In the genomic region with DNA sequence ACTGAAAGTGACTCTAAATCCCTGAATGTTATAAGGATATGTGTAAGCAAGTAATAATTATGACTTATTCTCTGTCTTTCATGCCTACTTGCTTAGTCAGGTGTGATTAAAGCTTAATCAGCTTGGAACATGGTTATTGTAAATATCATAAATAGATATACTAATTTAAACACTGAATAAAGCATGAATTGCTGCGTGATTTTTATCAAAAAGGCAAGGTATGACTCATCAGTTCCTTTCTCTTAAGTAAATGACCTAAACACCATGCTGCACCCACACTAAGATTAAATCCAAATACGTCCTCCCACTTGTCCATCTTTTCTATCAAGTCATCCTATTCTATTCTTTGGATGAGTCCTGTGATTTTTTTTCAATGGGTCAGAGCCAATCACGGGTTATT, we compare ENCODE assay signal across 17 cellular contexts.
DNase-seq lines count a peak whose midpoint lies in the region; ATAC-seq and TF ChIP-seq lines count a peak whose summit lies in the region.
"Had no signal": no experiment of that assay in that cellular context is flagged by ENCODE, and none has a peak within 500 bp of the region (broad histone marks: within the 10 kb centered on the region; RNA-seq: fewer than 3 reads in every experiment).

No MANE protein-coding gene starts in this region.

- H3K27me3 Mint-ChIP-seq in Calu3 (ENCODE audit: unreplicated experiment) = no peaks in the 10 kb centered on the region
- peaks cover 2 to 12% (median 7%) of the 10 kb centered on the region in 3 donors for H3K27me3 Mint-ChIP-seq in immature natural killer cell (ENCODE audit: low read depth in 3 of 3)
- H3K27me3 Mint-ChIP-seq in type B pancreatic cell = no peaks in the 10 kb centered on the region
- H3K27me3 Mint-ChIP-seq: CD4-positive, CD25-positive, alpha-beta regulatory T cell had no signal

- H3K27ac Mint-ChIP-seq in Calu3 (ENCODE audit: unreplicated experiment) = peak overlapping the region; percentile 95
- H3K27ac Mint-ChIP-seq in immature natural killer cell = no peak overlapping the region
- H3K27ac Mint-ChIP-seq in type B pancreatic cell = no peak overlapping the region
- H3K27ac Mint-ChIP-seq: CD4-positive, CD25-positive, alpha-beta regulatory T cell had no signal

- in situ Hi-C loops in astrocyte of the spinal cord (cut with HindIII; ENCODE audit: low sequenced_read_pairs) = no loop called here

- H3K36me3 Mint-ChIP-seq in Calu3 (ENCODE audit: insufficient read depth, unreplicated experiment) (peaks cover 29% of the 10 kb centered on the region), immature natural killer cell (no peaks in the 10 kb centered on the region), type B pancreatic cell (no peaks in the 10 kb centered on the region)
- H3K36me3 Mint-ChIP-seq: CD4-positive, CD25-positive, alpha-beta regulatory T cell had no signal

- H3K4me1 Mint-ChIP-seq in Calu3 (ENCODE audit: low read depth, unreplicated experiment) (peaks cover 34% of the 10 kb centered on the region), immature natural killer cell (no peaks in the 10 kb centered on the region), type B pancreatic cell (ENCODE audit: unreplicated experiment) (no peaks in the 10 kb centered on the region)
- H3K4me1 Mint-ChIP-seq: CD4-positive, CD25-positive, alpha-beta regulatory T cell had no signal

- H3K4me3 ChIP-seq in astrocyte of the spinal cord (ENCODE audit: low read depth, low read length) (no peak overlapping the region), upper lobe of left lung (no peak overlapping the region)
- H3K4me3 ChIP-seq: ovary had no signal

- intact Hi-C loops in Calu3 (cut with micrococcal nuclease; ENCODE audit: unreplicated experiment) = loop anchor here (2.0 kb wide), 1 partner anchor 117 kb away; no protein-coding TSS in a partner anchor

- TF ChIP-seq CTCF in Calu3 (IDR thresholded peaks at IDR 0.05; ENCODE audit: unreplicated experiment) (no peak), astrocyte of the spinal cord (IDR thresholded peaks at IDR 0.05; ENCODE audit: low read depth, low read length) (no peak), upper lobe of left lung (IDR thresholded peaks at IDR 0.05) (no peak), type B pancreatic cell (conservative IDR thresholded peaks at IDR 0.05) (no peak)

- H3K36me3 ChIP-seq in upper lobe of left lung = no peaks in the 10 kb centered on the region
- H3K36me3 ChIP-seq: ovary had no signal

- H3K9me3 ChIP-seq in upper lobe of left lung = no peaks in the 10 kb centered on the region
- H3K9me3 ChIP-seq: ovary had no signal

- CTCF ChIA-PET in Calu3 (lab: Charles Lee) = interaction anchor here (0.6 to 1.3 kb wide), 3 partner anchors 24 to 101 kb away, joined by 3 to 9 read pairs (median 4); no protein-coding TSS in a partner anchor

- no peaks in the 10 kb centered on the region for H3K4me1 ChIP-seq in upper lobe of left lung

- ATAC-seq in upper lobe of left lung (ENCODE audit: low FRiP score in 2 of 2) = no peak

- H3K9me3 Mint-ChIP-seq in Calu3 (ENCODE audit: low read depth, unreplicated experiment) (no peaks in the 10 kb centered on the region), immature natural killer cell (peaks cover 0 to 1% (median 0%) of the 10 kb centered on the region in 6 donors), type B pancreatic cell (no peaks in the 10 kb centered on the region)
- H3K9me3 Mint-ChIP-seq: CD4-positive, CD25-positive, alpha-beta regulatory T cell had no signal

- no peaks in the 10 kb centered on the region for H3K27me3 ChIP-seq in upper lobe of left lung
- H3K27me3 ChIP-seq: ovary had no signal

- DNase-seq in Calu3 = no peak
- peak; percentile 85 for DNase-seq in LHCN-M2 (ENCODE audit: low read depth)
- DNase-seq in astrocyte of the spinal cord (ENCODE audit: low read depth, low spot score) = peak; percentile 85
- peak; percentile 35 for DNase-seq in kidney glomerular epithelial cell (lab: John Stamatoyannopoulos, UW)
- no peak for DNase-seq in upper lobe of left lung
- no peak for DNase-seq in immature natural killer cell
- no peak for DNase-seq in NCI-H2227 treated with DMSO at 0.1 percent for 48 hours (lab: John Stamatoyannopoulos, UW)
- no peak for DNase-seq in type B pancreatic cell (ENCODE audit: extremely low spot score, unreplicated experiment)
- DNase-seq: activated CD4-positive, alpha-beta T cell treated with anti-CD3 and anti-CD28 coated beads for 48 hours; activated gamma-delta T cell; CD4-positive, CD25-positive, alpha-beta regulatory T cell; mesendoderm; NCI-H1436; NCI-H526 treated with DMSO at 0.1 percent for 48 hours; ovary; stimulated activated CD4-positive, alpha-beta T cell treated with anti-CD3 and anti-CD28 coated beads, Interleukin-2, amount 100 ng/mL, for 24 hours; stimulated activated naive CD4-positive, alpha-beta T cell treated with Interleukin-2 at 50 U/mL for 16 hours had no signal

- TF ChIP-seq EP300 in upper lobe of left lung (IDR thresholded peaks at IDR 0.05) = no peak

- no peak overlapping the region for H3K27ac ChIP-seq in upper lobe of left lung
- H3K27ac ChIP-seq: ovary had no signal

- no peak for TF ChIP-seq POLR2A in upper lobe of left lung (IDR thresholded peaks at IDR 0.05)

- H3K4me3 Mint-ChIP-seq in Calu3 (ENCODE audit: low read depth, unreplicated experiment) = no peak overlapping the region
- no peak overlapping the region for H3K4me3 Mint-ChIP-seq in immature natural killer cell
- no peak overlapping the region for H3K4me3 Mint-ChIP-seq in type B pancreatic cell
- H3K4me3 Mint-ChIP-seq: CD4-positive, CD25-positive, alpha-beta regulatory T cell had no signal

- BruUV-seq in Calu3 (replicated peaks; lab: Mats Ljungman, UMichigan) = no TSS peak

- WGBS in upper lobe of left lung, 2 donors = 53 to 56% methylated on average over 3 of the region's 3 CpGs

Comparison
In these comparisons a context has a peak if more than half of its experiments do, and no peak if none do; other contexts are left out.
1. DNase-seq: peak in LHCN-M2 (single experiment), astrocyte of the spinal cord (single experiment) and kidney glomerular epithelial cell (single experiment); none in Calu3 (single experiment), upper lobe of left lung (0 of 2), immature natural killer cell (0 of 3), NCI-H2227 treated with DMSO at 0.1 percent for 48 hours (single experiment) and type B pancreatic cell (single experiment).